Comparison of ENCODE assay signal across 8 cellular contexts in the genomic region with DNA sequence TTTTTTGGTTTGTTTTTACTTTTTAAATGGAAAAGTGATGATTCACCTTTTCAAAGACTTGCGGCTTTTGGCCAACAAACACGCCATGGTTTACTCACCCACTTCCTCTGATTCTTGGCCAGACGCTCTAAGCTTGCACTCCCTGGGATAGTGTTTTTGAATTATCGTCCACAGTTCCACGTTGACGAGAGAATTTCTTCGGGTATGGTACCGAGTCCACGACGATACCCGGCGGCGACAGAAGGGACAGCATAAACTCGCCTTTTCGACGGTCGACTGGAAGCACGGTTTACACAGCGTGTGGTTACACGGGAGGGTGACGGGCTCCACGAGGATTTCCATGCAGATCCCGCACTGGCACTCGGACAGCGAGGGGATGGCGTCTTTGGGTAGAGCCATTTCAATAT. TPM values are rescaled to one million over a fixed set of nuclear protein-coding genes. Genes with fewer than 3 reads are reported as not detected.
DNase-seq lines count a peak whose midpoint lies in the region; ATAC-seq, FAIRE-seq and TF ChIP-seq lines count a peak whose summit lies in the region.

No MANE protein-coding gene starts in this region.

- ATAC-seq in heart left ventricle: peak; percentile 33 to 67 (median 50)

- 0 to 1% (median 0%) methylated on average over 9 to 26 of the region's 26 CpGs for WGBS in adrenal gland, 4 donors
- 0% methylated on average over 26 of the region's 26 CpGs for WGBS in heart left ventricle, 4 donors

- peak; percentile 8 for FAIRE-seq in GM19239 (lab: Jason Lieb, UNC)
- no peak for FAIRE-seq in urothelium cell line (lab: Jason Lieb, UNC)

- peak in 1 of 6 experiments; percentile 8 for TF ChIP-seq CTCF in adrenal gland (IDR thresholded peaks at IDR 0.05)
- no peak for TF ChIP-seq CTCF in heart left ventricle (IDR thresholded peaks at IDR 0.05)

- DNase-seq in AG20443 (ENCODE audit: low spot score): peak; percentile 77
- DNase-seq in GM19239 (ENCODE audit: insufficient read length, low spot score): no peak
- DNase-seq in HT1080 (ENCODE audit: low read depth): peak; percentile 93
- DNase-seq in SW 1271 (lab: John Stamatoyannopoulos, UW): peak; percentile 46 to 67
- DNase-seq in adrenal gland: peak; percentile 60 to 80 (median 78)
- DNase-seq in heart left ventricle: peak; percentile 36 to 70 (median 52)
- DNase-seq in pons (ENCODE audit: low spot score): peak; percentile 52
- DNase-seq in urothelium cell line (ENCODE audit: low spot score): peak; percentile 55

- H3K4me3 ChIP-seq in adrenal gland: peak overlapping the region; percentile 80 to 95 (median 90)
- peak overlapping the region; percentile 69 to 99 (median 88) for H3K4me3 ChIP-seq in heart left ventricle

- H3K9me3 ChIP-seq in adrenal gland (replicated peaks in 1 of 3): no peaks in the 10 kb centered on the region
- peaks cover 0 to 14% (median 1%) of the 10 kb centered on the region in 12 donors for H3K9me3 ChIP-seq in heart left ventricle

- H3K36me3 ChIP-seq in adrenal gland (replicated peaks in 1 of 2) (no peaks in the 10 kb centered on the region), heart left ventricle (peaks cover 0 to 14% (median 6%) of the 10 kb centered on the region in 9 donors)

- peak overlapping the region; percentile 91 to 98 (median 98) for H3K27ac ChIP-seq in adrenal gland
- H3K27ac ChIP-seq in heart left ventricle: peak overlapping the region; percentile 88 to 99 (median 96)

- no peaks in the 10 kb centered on the region for H3K27me3 ChIP-seq in adrenal gland
- no peaks in the 10 kb centered on the region for H3K27me3 ChIP-seq in heart left ventricle

- TF ChIP-seq POLR2A in adrenal gland (IDR thresholded peaks at IDR 0.05) (peak in 1 of 2 donors; percentile 67), heart left ventricle (IDR thresholded peaks at IDR 0.05) (no peak)

- H3K4me1 ChIP-seq in adrenal gland (replicated peaks in 1 of 2) (peaks cover 12 to 25% of the 10 kb centered on the region in 2 donors), heart left ventricle (peaks cover 0 to 44% (median 22%) of the 10 kb centered on the region in 12 donors)

- intact Hi-C loops in adrenal gland (cut with DNase I): no loop called here
- intact Hi-C loops in heart left ventricle (cut with DNase I): loop anchor here in 4 of 10 donors (1.0 to 10.0 kb wide), 4 partner anchors 68 to 214 kb away; a partner anchor contains a TSS

RNA-seq across cellular contexts. Expression of a gene that starts 0.8 kb away (rescaled TPM):
- total RNA-seq in HT1080 (2014; rRNA removed; shearing (Covaris generic)): 15.1 and 25.0 TPM in 2 replicates
- 7.7 and 8.6 TPM in 2 replicates for polyA plus RNA-seq in HT1080 (2015; cell fraction: cytosol; rRNA removed)
- 9.3 and 10.3 TPM in 2 replicates for polyA plus RNA-seq in HT1080 (2015; cell fraction: nucleus; rRNA removed)
- total RNA-seq in adrenal gland: 10 to 100 TPM; 10.6 to 22.9 (median 19.0) TPM
- polyA plus RNA-seq in adrenal gland: 1 to 10 TPM; 4.1 to 9.7 (median 9.4) TPM
- 10 to 100 TPM; 15.0 to 31.8 (median 21.1) TPM for total RNA-seq in heart left ventricle
- polyA plus RNA-seq in heart left ventricle: 10 to 100 TPM in 1 of 2 donors, 1 to 10 TPM in 1; 8.4 to 13.4 TPM

RNA-seq across cellular contexts. Expression of a gene that starts 12.4 kb away (rescaled TPM):
- 0.14 TPM in 1 of 2 replicates, not detected in the other for total RNA-seq in HT1080 (2014; rRNA removed; shearing (Covaris generic))
- polyA plus RNA-seq in HT1080 (2015; cell fraction: cytosol; rRNA removed): not detected in 2 replicates
- polyA plus RNA-seq in HT1080 (2015; cell fraction: nucleus; rRNA removed): not detected in 2 replicates
- not detected for total RNA-seq in adrenal gland
- polyA plus RNA-seq in adrenal gland: under 1 TPM in 1 of 3 donors, not detected in 2; 0.07 TPM
- 100 to 1,000 TPM in 2 of 9 donors, 10 to 100 TPM in 7; 14.5 to 130 (median 50.0) TPM for total RNA-seq in heart left ventricle
- 100 to 1,000 TPM in 1 of 2 donors, 1 to 10 TPM in 1; 2.6 to 105 TPM for polyA plus RNA-seq in heart left ventricle

Comparison
In these comparisons a context has a peak if more than half of its experiments do, and no peak if none do; other contexts are left out.
1. RNA of a gene that starts 12.4 kb away (total RNA-seq): 14.5 to 130 TPM in heart left ventricle; 0.14 TPM in HT1080 and not detected in adrenal gland; every median in the first group is over 10 times any median in the second.